Comparison of ENCODE assay signal across 8 cellular contexts in the genomic region with DNA sequence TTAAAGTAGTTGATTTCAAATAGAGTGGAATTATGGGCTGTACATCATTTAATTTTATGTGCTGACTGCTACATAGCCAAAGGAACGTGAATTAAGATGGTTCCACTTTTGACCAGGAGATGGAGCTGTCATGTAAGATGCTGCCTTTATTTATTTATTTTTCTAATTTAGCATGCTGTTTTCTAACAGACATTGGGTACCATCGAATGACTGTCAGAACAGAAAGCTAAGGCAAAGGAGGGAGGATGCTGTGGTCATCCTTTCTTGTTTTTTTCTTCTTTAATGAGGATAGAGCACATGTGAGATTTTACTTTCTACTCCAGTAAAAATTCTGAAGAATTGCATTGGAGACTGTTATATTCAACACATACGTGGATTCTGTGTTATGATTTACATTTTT. TPM values are rescaled to one million over a fixed set of nuclear protein-coding genes. Genes with fewer than 3 reads are reported as not detected.
DNase-seq lines count a peak whose midpoint lies in the region; ATAC-seq, FAIRE-seq and TF ChIP-seq lines count a peak whose summit lies in the region.

A gene (plus strand): TSS at position 185 of the 400 bp plus-strand sequence. CDS start 56,410 bp downstream, outside the sequence.

- TF ChIP-seq CTCF in GM10266 (IDR thresholded peaks at IDR 0.05; ENCODE audit: control insufficient read depth, insufficient read depth, low read depth, missing control alignments), result peak; percentile 60
- TF ChIP-seq CTCF in dorsolateral prefrontal cortex (IDR thresholded peaks at IDR 0.05 in 54 of 56, conservative IDR thresholded peaks at IDR 0.05 in 2 of 56; ENCODE audit: low read depth in 1 of 56, partially characterized antibody in 56 of 56), result peak; percentile 63 to 90 (median 77)

- H3K4me3 ChIP-seq in dorsolateral prefrontal cortex, result peak within 1 kb of the TSS in 58 of 59 donors; percentile 15 to 70 (median 54)

- intact Hi-C loops in dorsolateral prefrontal cortex (cut with DNase I), result loop anchor here in 1 of 2 donors (10.0 kb wide), 1 partner anchor 636 kb away; no protein-coding TSS in a partner anchor

- peak; percentile 72 for FAIRE-seq in A204.1 (lab: Jason Lieb, UNC)

- DNase-seq in GM10266 (ENCODE audit: extremely low spot score) (peak; percentile 7), NCI-H748 treated with DMSO at 0.1 percent for 48 hours (lab: John Stamatoyannopoulos, UW) (peak; percentile 95), dorsolateral prefrontal cortex (peak in 2 of 10 donors; percentile 13 to 39), midbrain (lab: John Stamatoyannopoulos, UW) (peak; percentile 64)
- DNase-seq in effector CD8-positive, alpha-beta T cell (lab: John Stamatoyannopoulos, UW), result no peak

- ATAC-seq in HG03342 (IDR thresholded peaks at IDR 0.05; ENCODE audit: unreplicated experiment), result peak; percentile 85
- no peak for ATAC-seq in GM21423 (IDR thresholded peaks at IDR 0.05; ENCODE audit: unreplicated experiment)

- H3K27ac ChIP-seq in dorsolateral prefrontal cortex, result peak within 1 kb of the TSS in 58 of 59 donors; percentile 4 to 91 (median 72)

- H3K27me3 ChIP-seq in dorsolateral prefrontal cortex, result no peaks in the 10 kb centered on the region

RNA-seq across cellular contexts. Expression of the gene that starts here (rescaled TPM):
- total RNA-seq in dorsolateral prefrontal cortex, result 100 to 1,000 TPM in 107 of 120 experiments, 10 to 100 TPM in 13; 55.8 to 282 (median 170) TPM
